Comparison of ENCODE assay signal across 21 cellular contexts in the genomic region with DNA sequence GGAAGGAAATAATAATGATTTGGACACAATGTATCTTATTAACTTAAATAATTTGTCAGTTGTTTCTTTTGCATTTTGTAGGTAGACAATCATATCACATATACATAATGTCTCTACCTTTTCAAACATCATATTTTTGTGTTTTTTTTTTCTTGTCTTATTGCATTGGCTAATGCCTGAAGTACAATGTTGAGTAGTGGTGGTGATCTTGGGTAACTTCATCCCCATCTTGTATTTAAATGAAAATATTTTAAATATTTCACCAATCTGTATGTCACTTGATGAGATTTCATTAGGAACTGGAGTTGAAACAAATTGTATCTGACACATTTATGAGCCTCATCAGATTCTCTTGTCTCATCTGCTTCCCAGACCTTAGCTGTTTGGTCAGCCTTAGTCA.
"Had no signal": no experiment of that assay in that cellular context is flagged by ENCODE, and none has a peak within 500 bp of the region (broad histone marks: within the 10 kb centered on the region; RNA-seq: fewer than 3 reads in every experiment).

No MANE protein-coding gene starts in this region.

- H3K27me3 ChIP-seq: colonic mucosa had no signal

- H3K27ac ChIP-seq: colonic mucosa, esophagus muscularis mucosa, gastrocnemius medialis, heart right ventricle, left lung, lower lobe of right lung had no signal

- DNase-seq: colonic mucosa; cortex of kidney; effector CD8-positive, alpha-beta T cell; foreskin melanocyte; gastrocnemius medialis; glutamatergic neuron; head of caudate nucleus; heart right ventricle; hippocampal formation; left cardiac atrium; left lung; left ventricle myocardium superior; lower lobe of right lung; mesenchymal stem cell; mucosa of descending colon; naive B cell; naive thymus-derived CD8-positive, alpha-beta T cell had no signal

- H3K36me3 ChIP-seq: colonic mucosa, esophagus muscularis mucosa, gastrocnemius medialis, heart right ventricle, left lung, lower lobe of right lung had no signal

- FAIRE-seq: endothelial cell of umbilical vein, islet of Langerhans, keratinocyte had no signal

- H3K9me3 ChIP-seq: colonic mucosa, lower lobe of right lung had no signal

- H3K4me3 ChIP-seq: colonic mucosa, esophagus muscularis mucosa, gastrocnemius medialis, heart right ventricle, left lung, lower lobe of right lung, mucosa of descending colon had no signal

- ATAC-seq: gastrocnemius medialis; heart right ventricle; left cardiac atrium; left lung; left ventricle myocardium superior; lower lobe of right lung; mucosa of descending colon; naive thymus-derived CD8-positive, alpha-beta T cell had no signal

- H3K4me1 ChIP-seq: colonic mucosa, esophagus muscularis mucosa, gastrocnemius medialis, heart right ventricle, left lung, lower lobe of right lung had no signal
